Comparison of ENCODE assay signal across 14 cellular contexts in the genomic region with DNA sequence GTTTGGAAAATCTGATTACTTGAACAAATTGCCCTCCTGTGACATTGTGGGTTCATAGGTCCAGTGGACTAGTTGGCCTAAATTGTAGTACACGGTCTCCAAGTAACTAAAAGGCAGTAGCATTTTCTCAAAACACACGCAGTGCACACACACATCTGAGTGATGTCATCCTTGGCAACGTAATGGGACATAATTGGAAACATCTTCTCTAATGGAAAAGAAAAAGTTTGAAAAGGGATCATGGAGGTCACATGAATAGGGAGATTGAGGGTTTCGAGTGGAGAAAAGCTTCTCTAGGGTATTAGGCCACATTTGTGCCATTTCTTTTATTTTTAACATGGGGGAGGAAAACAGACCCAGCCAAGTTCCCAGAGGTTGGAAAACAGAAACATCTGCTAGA.
DNase-seq lines count a peak whose midpoint lies in the region; ATAC-seq and TF ChIP-seq lines count a peak whose summit lies in the region.
"Had no signal": no experiment of that assay in that cellular context is flagged by ENCODE, and none has a peak within 500 bp of the region (broad histone marks: within the 10 kb centered on the region; RNA-seq: fewer than 3 reads in every experiment).

No MANE protein-coding gene starts in this region.

- peak overlapping the region in 4 of 5 experiments; percentile 7 to 88 (median 50) for H3K27ac Mint-ChIP-seq in brain
- H3K27ac Mint-ChIP-seq: stimulated activated naive B cell treated with anti-CD40 and anti-IgM and Interleukin-4, amounts not matched to agents 10 μg/mL and 1 μg/mL and 100 μg/mL, for 72 hours had no signal

- ATAC-seq in right cardiac atrium: peak; percentile 62 to 71
- ATAC-seq: stimulated activated naive B cell treated with anti-CD40 and anti-IgM and Interleukin-4, amounts not matched to agents 10 μg/mL and 1 μg/mL and 100 μg/mL, for 72 hours had no signal

- H3K27me3 Mint-ChIP-seq in brain: no peaks in the 10 kb centered on the region
- H3K27me3 Mint-ChIP-seq: central memory CD8-positive, alpha-beta T cell; stimulated activated naive B cell treated with anti-CD40 and anti-IgM and Interleukin-4, amounts not matched to agents 10 μg/mL and 1 μg/mL and 100 μg/mL, for 72 hours had no signal

- TF ChIP-seq CTCF in brain (conservative IDR thresholded peaks at IDR 0.05) (no peak), MM.1S (IDR thresholded peaks at IDR 0.05; ENCODE audit: low read length) (no peak)

- H3K9ac ChIP-seq in MM.1S (ENCODE audit: low read length): no peak overlapping the region

- WGBS in right cardiac atrium: 41% methylated on average over 4 of the region's 4 CpGs

- DNase-seq in GM03348 (ENCODE audit: low spot score): peak; percentile 45
- no peak for DNase-seq in right cardiac atrium
- DNase-seq in stromal cell of bone marrow (ENCODE audit: low read depth): peak; percentile 84
- DNase-seq in effector memory CD4-positive, alpha-beta T cell: no peak
- DNase-seq in occipital lobe (lab: John Stamatoyannopoulos, UW): no peak
- DNase-seq in MM.1S: no peak
- no peak for DNase-seq in COLO668 (lab: John Stamatoyannopoulos, UW; ENCODE audit: unreplicated experiment)
- DNase-seq: activated T-cell treated with anti-CD3 and anti-CD28 coated beads for 4 hours; DND-41; NCI-H2029; stimulated activated naive B cell treated with anti-CD40 and anti-IgM and Interleukin-4, amounts not matched to agents 10 μg/mL and 1 μg/mL and 100 μg/mL, for 72 hours; T1000 had no signal

- H3K4me3 ChIP-seq in right cardiac atrium (ENCODE audit: low read length) (no peak overlapping the region), MM.1S (ENCODE audit: low read length) (no peak overlapping the region)
- H3K4me3 ChIP-seq in effector memory CD4-positive, alpha-beta T cell (ENCODE audit: insufficient read depth, low read depth, low read length, poor library complexity, severe bottlenecking): no peak overlapping the region

- no peak overlapping the region for H3K4me2 ChIP-seq in MM.1S (ENCODE audit: low read depth, low read length)

- H3K27ac ChIP-seq in right cardiac atrium (ENCODE audit: low read length) (no peak overlapping the region), MM.1S (ENCODE audit: low read length) (no peak overlapping the region)
- no peak overlapping the region for H3K27ac ChIP-seq in effector memory CD4-positive, alpha-beta T cell (ENCODE audit: insufficient read depth, low read length, poor library complexity, severe bottlenecking)

- no peaks in the 10 kb centered on the region for H3K9me2 ChIP-seq in MM.1S (replicated peaks; ENCODE audit: insufficient read depth, low read length)

- peaks cover 97% of the 10 kb centered on the region for H3K4me1 Mint-ChIP-seq in brain

- no peaks in the 10 kb centered on the region for H3K9me3 Mint-ChIP-seq in brain
- H3K9me3 Mint-ChIP-seq: central memory CD8-positive, alpha-beta T cell; stimulated activated naive B cell treated with anti-CD40 and anti-IgM and Interleukin-4, amounts not matched to agents 10 μg/mL and 1 μg/mL and 100 μg/mL, for 72 hours had no signal

- peaks cover 25% of the 10 kb centered on the region for H3K36me3 Mint-ChIP-seq in brain

- intact Hi-C loops in right cardiac atrium (cut with DNase I): no loop called here

- no peaks in the 10 kb centered on the region for H3K36me3 ChIP-seq in effector memory CD4-positive, alpha-beta T cell (ENCODE audit: control insufficient read depth, insufficient read depth, low read length)
- no peaks in the 10 kb centered on the region for H3K36me3 ChIP-seq in MM.1S (replicated peaks; ENCODE audit: insufficient read depth, low read length)

- no peaks in the 10 kb centered on the region for H4K20me1 ChIP-seq in MM.1S (ENCODE audit: insufficient read depth, low read length)

- H3K4me3 Mint-ChIP-seq in brain: peak overlapping the region in 3 of 5 experiments; percentile 5 to 21 (median 13)
- H3K4me3 Mint-ChIP-seq: central memory CD8-positive, alpha-beta T cell; stimulated activated naive B cell treated with anti-CD40 and anti-IgM and Interleukin-4, amounts not matched to agents 10 μg/mL and 1 μg/mL and 100 μg/mL, for 72 hours had no signal

- H3F3A ChIP-seq in MM.1S (ENCODE audit: insufficient read depth, low read length): no peaks in the 10 kb centered on the region

- no peaks in the 10 kb centered on the region for H3K9me3 ChIP-seq in right cardiac atrium (ENCODE audit: control insufficient read depth, low read length)
- no peaks in the 10 kb centered on the region for H3K9me3 ChIP-seq in effector memory CD4-positive, alpha-beta T cell (ENCODE audit: control insufficient read depth, low read length)
- no peaks in the 10 kb centered on the region for H3K9me3 ChIP-seq in MM.1S (replicated peaks; ENCODE audit: insufficient read depth, low read length)

- H3K79me2 ChIP-seq in MM.1S (ENCODE audit: low read length): no peaks in the 10 kb centered on the region

- H3K27me3 ChIP-seq in right cardiac atrium (ENCODE audit: control insufficient read depth, insufficient read depth) (no peaks in the 10 kb centered on the region), MM.1S (replicated peaks; ENCODE audit: insufficient read depth, low read length) (no peaks in the 10 kb centered on the region)
- no peaks in the 10 kb centered on the region for H3K27me3 ChIP-seq in effector memory CD4-positive, alpha-beta T cell (replicated peaks; ENCODE audit: control insufficient read depth, insufficient read depth, low read length, poor library complexity, severe bottlenecking)

- H3K4me1 ChIP-seq in right cardiac atrium (ENCODE audit: control insufficient read depth, insufficient read depth, low read length) (peaks cover 3% of the 10 kb centered on the region), MM.1S (ENCODE audit: low read length) (no peaks in the 10 kb centered on the region)
- H3K4me1 ChIP-seq in effector memory CD4-positive, alpha-beta T cell (ENCODE audit: control insufficient read depth, insufficient read depth, low read length, poor library complexity, severe bottlenecking): no peaks in the 10 kb centered on the region

- H2AFZ ChIP-seq in MM.1S (ENCODE audit: low read length): no peak overlapping the region

Comparison
In these comparisons a context has a peak if more than half of its experiments do, and no peak if none do; other contexts are left out.
1. DNase-seq: peak in GM03348 (single experiment) and stromal cell of bone marrow (single experiment); none in right cardiac atrium (0 of 3), effector memory CD4-positive, alpha-beta T cell (0 of 3), occipital lobe (single experiment), MM.1S (single experiment) and COLO668 (single experiment).